33 cellular contexts compared by ENCODE assay signal in the genomic region with DNA sequence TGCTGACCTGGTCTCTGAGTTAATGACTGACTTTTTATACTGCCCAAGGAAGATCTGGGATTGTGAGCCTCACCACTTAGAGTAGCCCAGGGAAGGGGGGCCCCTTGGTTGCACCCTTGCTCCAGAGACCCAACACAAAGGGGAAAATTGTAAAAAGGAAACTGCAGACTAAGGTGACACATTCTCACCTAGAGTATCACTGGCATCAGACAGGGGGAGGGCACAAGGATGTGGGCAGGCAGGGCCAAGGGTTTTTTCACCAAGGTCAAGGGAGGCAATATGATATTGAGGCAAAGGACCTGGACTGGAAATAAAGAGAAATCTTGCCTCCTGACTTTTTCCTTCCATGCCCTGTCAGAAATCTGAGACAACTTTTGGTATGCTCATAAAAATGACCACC.
"Had no signal": no experiment of that assay in that cellular context is flagged by ENCODE, and none has a peak within 500 bp of the region (broad histone marks: within the 10 kb centered on the region; RNA-seq: fewer than 3 reads in every experiment).

No MANE protein-coding gene starts in this region.

- H3K9me3 Mint-ChIP-seq: activated B cell treated with CpG ODN at 0.5 μM for 24 hours; activated CD4-positive, alpha-beta memory T cell treated with anti-CD3 and anti-CD28 coated beads for 36 hours; activated CD4-positive, alpha-beta T cell treated with anti-CD3 and anti-CD28 coated beads, Interleukin-2, amount 10 ng/mL, durations not matched to agents 24 days and 14 days; activated CD8-positive, alpha-beta T cell treated with anti-CD3 and anti-CD28 coated beads for 36 hours; activated naive CD4-positive, alpha-beta T cell treated with anti-CD3 and anti-CD28 coated beads for 36 hours; activated naive CD8-positive, alpha-beta T cell treated with anti-CD3 and anti-CD28 coated beads for 36 hours; activated T-helper 17 cell treated with anti-CD3 and anti-CD28 coated beads, Interleukin-2, amount 50 U/mL, for 72 hours; central memory CD8-positive, alpha-beta T cell; T-helper 1 cell treated with Interleukin-12 subunit alpha and Interleukin-12 subunit beta and Interleukin-4 antibody, amounts not matched to agents 30 μg/mL and 1 μg/mL, for 36 hours; T-helper 2 cell treated with Interferon-gamma antibody and Interleukin-4, amounts not matched to agents 5 μg/mL and 100 μg/mL, for 36 hours had no signal

- H3K27me3 Mint-ChIP-seq: activated B cell treated with CpG ODN at 0.5 μM for 24 hours; activated CD4-positive, alpha-beta memory T cell treated with anti-CD3 and anti-CD28 coated beads for 36 hours; activated CD4-positive, alpha-beta T cell treated with anti-CD3 and anti-CD28 coated beads, Interleukin-2, amount 10 ng/mL, durations not matched to agents 24 days and 14 days; activated CD8-positive, alpha-beta T cell treated with anti-CD3 and anti-CD28 coated beads for 36 hours; activated naive CD8-positive, alpha-beta T cell treated with anti-CD3 and anti-CD28 coated beads for 36 hours; brain; central memory CD8-positive, alpha-beta T cell had no signal

- H3K27ac Mint-ChIP-seq: activated B cell treated with CpG ODN at 0.5 μM for 24 hours; activated CD4-positive, alpha-beta memory T cell treated with anti-CD3 and anti-CD28 coated beads for 36 hours; activated CD4-positive, alpha-beta T cell treated with anti-CD3 and anti-CD28 coated beads, Interleukin-2, amount 10 ng/mL, durations not matched to agents 24 days and 14 days; activated CD8-positive, alpha-beta T cell treated with anti-CD3 and anti-CD28 coated beads for 36 hours; activated naive CD4-positive, alpha-beta T cell treated with anti-CD3 and anti-CD28 coated beads for 36 hours; activated naive CD4-positive, alpha-beta T cell treated with anti-CD3 and anti-CD28 coated beads, Interleukin-2, amount 50 U/mL, for 72 hours; activated naive CD8-positive, alpha-beta T cell treated with anti-CD3 and anti-CD28 coated beads for 36 hours; activated T-helper 1 cell treated with anti-CD3 and anti-CD28 coated beads, Interleukin-12 subunit alpha, Interleukin-12 subunit beta, Interleukin-2, Interleukin-4 antibody, amounts not matched to agents 30 ng/mL and 10 ng/mL and 1 ng/mL, durations not matched to agents 14 hours and 24 hours and 36 hours; activated T-helper 17 cell treated with anti-CD3 and anti-CD28 coated beads, Interleukin-2, amount 50 U/mL, for 72 hours; brain; T-helper 1 cell treated with Interleukin-12 subunit alpha and Interleukin-12 subunit beta and Interleukin-4 antibody, amounts not matched to agents 30 μg/mL and 1 μg/mL, for 36 hours; T-helper 2 cell treated with Interferon-gamma antibody and Interleukin-4, amounts not matched to agents 5 μg/mL and 100 μg/mL, for 36 hours had no signal

- ATAC-seq: activated CD8-positive, alpha-beta T cell treated with anti-CD3 and anti-CD28 coated beads for 36 hours; activated T-helper 17 cell treated with anti-CD3 and anti-CD28 coated beads, Interleukin-2, amount 50 U/mL, for 72 hours had no signal

- DNase-seq: activated B cell treated with CpG ODN at 0.5 μM for 24 hours; activated CD4-positive, alpha-beta memory T cell treated with anti-CD3 and anti-CD28 coated beads for 36 hours; activated CD4-positive, alpha-beta T cell treated with anti-CD3 and anti-CD28 coated beads for 4 hours; activated CD4-positive, alpha-beta T cell treated with anti-CD3 and anti-CD28 coated beads, Interleukin-2, amount 10 ng/mL, durations not matched to agents 24 days and 14 days; activated CD4-positive, alpha-beta T cell treated with anti-CD3 and anti-CD28 coated beads, Interleukin-2, amount 50 U/mL, for 1 hour; activated CD4-positive, alpha-beta T cell treated with anti-CD3 and anti-CD28 coated beads, Interleukin-2, amount 50 U/mL, for 4 hours; activated CD4-positive, CD25-positive, alpha-beta regulatory T cell treated with anti-CD3 and anti-CD28 coated beads, Interleukin-2, amount 50 U/mL, for 72 hours; activated CD8-positive, alpha-beta memory T cell treated with anti-CD3 and anti-CD28 coated beads, Interleukin-2, amount 50 U/mL, for 4 hours; activated CD8-positive, alpha-beta T cell treated with anti-CD3 and anti-CD28 coated beads for 36 hours; activated effector memory CD4-positive, alpha-beta T cell treated with anti-CD3 and anti-CD28 coated beads, Interleukin-2, amount 50 U/mL, for 16 hours; activated gamma-delta T cell treated with Interleukin-2 at 50 U/mL for 16 hours; activated naive CD4-positive, alpha-beta T cell; activated naive CD4-positive, alpha-beta T cell treated with anti-CD3 and anti-CD28 coated beads for 36 hours; activated naive CD4-positive, alpha-beta T cell treated with anti-CD3 and anti-CD28 coated beads, Interleukin-2, amount 50 U/mL, for 16 hours; activated naive CD8-positive, alpha-beta T cell treated with anti-CD3 and anti-CD28 coated beads for 36 hours; activated T-cell treated with anti-CD3 and anti-CD28 coated beads for 4 hours; activated T-cell treated with anti-CD3 and anti-CD28 coated beads, Interleukin-2, amount 50 U/mL, for 1 hour; activated T-cell treated with anti-CD3 and anti-CD28 coated beads, Interleukin-2, amount 50 U/mL, for 48 hours; adrenal gland; amniotic stem cell; caudate nucleus; cerebellar nuclear complex; SW 1271; T-helper 1 cell; T-helper 2 cell; T-helper 9 cell had no signal

- H3K4me3 Mint-ChIP-seq: activated B cell treated with CpG ODN at 0.5 μM for 24 hours; activated CD4-positive, alpha-beta memory T cell treated with anti-CD3 and anti-CD28 coated beads for 36 hours; activated CD4-positive, alpha-beta T cell treated with anti-CD3 and anti-CD28 coated beads, Interleukin-2, amount 10 ng/mL, durations not matched to agents 24 days and 14 days; activated CD8-positive, alpha-beta T cell treated with anti-CD3 and anti-CD28 coated beads for 36 hours; activated naive CD4-positive, alpha-beta T cell treated with anti-CD3 and anti-CD28 coated beads for 36 hours; activated naive CD8-positive, alpha-beta T cell treated with anti-CD3 and anti-CD28 coated beads for 36 hours; activated T-helper 1 cell treated with anti-CD3 and anti-CD28 coated beads, Interleukin-12 subunit alpha, Interleukin-12 subunit beta, Interleukin-2, Interleukin-4 antibody, amounts not matched to agents 30 ng/mL and 10 ng/mL and 1 ng/mL, durations not matched to agents 14 hours and 24 hours and 36 hours; activated T-helper 17 cell treated with anti-CD3 and anti-CD28 coated beads, Interleukin-2, amount 50 U/mL, for 72 hours; brain; central memory CD8-positive, alpha-beta T cell; T-helper 1 cell treated with Interleukin-12 subunit alpha and Interleukin-12 subunit beta and Interleukin-4 antibody, amounts not matched to agents 30 μg/mL and 1 μg/mL, for 36 hours; T-helper 2 cell treated with Interferon-gamma antibody and Interleukin-4, amounts not matched to agents 5 μg/mL and 100 μg/mL, for 36 hours had no signal

- H3K36me3 Mint-ChIP-seq: activated CD4-positive, alpha-beta memory T cell treated with anti-CD3 and anti-CD28 coated beads for 36 hours; activated naive CD4-positive, alpha-beta T cell treated with anti-CD3 and anti-CD28 coated beads, Interleukin-2, amount 50 U/mL, for 72 hours; activated naive CD8-positive, alpha-beta T cell treated with anti-CD3 and anti-CD28 coated beads for 36 hours; brain had no signal

- H3K4me1 Mint-ChIP-seq: activated B cell treated with CpG ODN at 0.5 μM for 24 hours; activated CD4-positive, alpha-beta T cell treated with anti-CD3 and anti-CD28 coated beads, Interleukin-2, amount 10 ng/mL, durations not matched to agents 24 days and 14 days; activated naive CD8-positive, alpha-beta T cell treated with anti-CD3 and anti-CD28 coated beads for 36 hours; activated T-helper 17 cell treated with anti-CD3 and anti-CD28 coated beads, Interleukin-2, amount 50 U/mL, for 72 hours; brain; central memory CD8-positive, alpha-beta T cell had no signal
